ENCODE assay signal across 12 cellular contexts in genomic region chr2:222862915-222863544, GRCh38. TPM values are rescaled to one million over a fixed set of nuclear protein-coding genes. Genes with fewer than 3 reads are reported as not detected.
DNase-seq lines count a peak whose midpoint lies in the region; ATAC-seq and TF ChIP-seq lines count a peak whose summit lies in the region.
"Had no signal": no experiment of that assay in that cellular context is flagged by ENCODE, and none has a peak within 500 bp of the region (broad histone marks: within the 10 kb centered on the region; RNA-seq: fewer than 3 reads in every experiment).

No MANE protein-coding gene starts in this region.

- peaks cover 28% of the 10 kb centered on the region for H3K4me1 ChIP-seq in HAP-1
- peaks cover 63% of the 10 kb centered on the region for H3K4me1 ChIP-seq in psoas muscle

- no peaks in the 10 kb centered on the region for H3K36me3 ChIP-seq in HAP-1 (replicated peaks)
- H3K36me3 ChIP-seq in psoas muscle (ENCODE audit: insufficient read depth in 1 of 2, low read depth in 1 of 2): no peaks in the 10 kb centered on the region
- H3K36me3 ChIP-seq: left lung had no signal

- peak overlapping the region; percentile 99 for H3K27ac ChIP-seq in psoas muscle

- H3K4me1 Mint-ChIP-seq in stimulated activated naive B cell treated with anti-CD40 and anti-IgM and Interleukin-4, amounts not matched to agents 10 μg/mL and 1 μg/mL and 100 μg/mL, for 72 hours: peaks cover 8 to 19% of the 10 kb centered on the region in 2 donors

- in situ Hi-C loops in HAP-1 (cut with MboI; ENCODE audit: low sequenced_read_pairs): no loop called here

- intact Hi-C loops in psoas muscle (cut with DNase I): loop anchor here (1.0 to 5.0 kb wide), 4 partner anchors 39 to 173 kb away; no protein-coding TSS in a partner anchor

- no peaks in the 10 kb centered on the region for H3K9me3 ChIP-seq in HAP-1
- H3K9me3 ChIP-seq in psoas muscle: no peaks in the 10 kb centered on the region
- H3K9me3 ChIP-seq: left lung had no signal

- DNase-seq in HAP-1 (ENCODE audit: low spot score in 2 of 2) (peak; percentile 10 to 89), RPMI7951 (ENCODE audit: low read depth) (peak; percentile 42), fibroblast of gingiva (ENCODE audit: low read depth) (peak; percentile 61), psoas muscle (no peak), hypothalamus (lab: John Stamatoyannopoulos, UW) (no peak), T-helper 9 cell (no peak)
- DNase-seq in stimulated activated naive B cell treated with anti-CD40 and anti-IgM and Interleukin-4, amounts not matched to agents 10 μg/mL and 1 μg/mL and 100 μg/mL, for 72 hours: no peak
- DNase-seq: activated T-cell treated with anti-CD3 and anti-CD28 coated beads for 4 hours; left lung; stimulated activated naive CD4-positive, alpha-beta T cell treated with Interleukin-2 at 50 U/mL for 16 hours; T-helper 1 cell had no signal

- no peak for TF ChIP-seq CTCF in psoas muscle (IDR thresholded peaks at IDR 0.05)

- no peaks in the 10 kb centered on the region for H3K27me3 Mint-ChIP-seq in stimulated activated naive B cell treated with anti-CD40 and anti-IgM and Interleukin-4, amounts not matched to agents 10 μg/mL and 1 μg/mL and 100 μg/mL, for 72 hours

- no peaks in the 10 kb centered on the region for H3K9me3 Mint-ChIP-seq in stimulated activated naive B cell treated with anti-CD40 and anti-IgM and Interleukin-4, amounts not matched to agents 10 μg/mL and 1 μg/mL and 100 μg/mL, for 72 hours

- peaks cover 2% of the 10 kb centered on the region; the same call in 1 of the 2 replicates for H3K27me3 ChIP-seq in HAP-1 (ENCODE audit: low read depth)
- H3K27me3 ChIP-seq in psoas muscle (ENCODE audit: insufficient read depth in 3 of 3, low read length in 2 of 3): no peaks in the 10 kb centered on the region
- H3K27me3 ChIP-seq: left lung had no signal

- 29 to 51% (median 35%) methylated on average over 6 of the region's 6 CpGs for WGBS in psoas muscle, 3 donors

- H3K36me3 Mint-ChIP-seq in stimulated activated naive B cell treated with anti-CD40 and anti-IgM and Interleukin-4, amounts not matched to agents 10 μg/mL and 1 μg/mL and 100 μg/mL, for 72 hours: peaks cover 0 to 3% of the 10 kb centered on the region in 2 donors

- no peak overlapping the region for H3K4me3 ChIP-seq in HAP-1
- peak overlapping the region; percentile 99 for H3K4me3 ChIP-seq in psoas muscle

- ATAC-seq in psoas muscle (no peak), HG03342 (IDR thresholded peaks at IDR 0.05; ENCODE audit: unreplicated experiment) (no peak)
- no peak for ATAC-seq in stimulated activated naive B cell treated with anti-CD40 and anti-IgM and Interleukin-4, amounts not matched to agents 10 μg/mL and 1 μg/mL and 100 μg/mL, for 72 hours (replicated peaks)

- no peak overlapping the region for H3K27ac Mint-ChIP-seq in stimulated activated naive B cell treated with anti-CD40 and anti-IgM and Interleukin-4, amounts not matched to agents 10 μg/mL and 1 μg/mL and 100 μg/mL, for 72 hours

- H3K4me3 Mint-ChIP-seq in stimulated activated naive B cell treated with anti-CD40 and anti-IgM and Interleukin-4, amounts not matched to agents 10 μg/mL and 1 μg/mL and 100 μg/mL, for 72 hours: no peak overlapping the region

RNA-seq across cellular contexts. Expression of gene ACSL3, which starts 2.2 kb away (rescaled TPM):
- 168 and 183 TPM in 2 replicates for total RNA-seq in RPMI7951 (2014; rRNA removed; shearing (Covaris generic))
- 100 to 1,000 TPM in 1 of 4 donors, 10 to 100 TPM in 3; 25.3 to 136 (median 46.4) TPM for total RNA-seq in psoas muscle
- 10 to 100 TPM; 13.5 to 33.4 (median 21.9) TPM for polyA plus RNA-seq in psoas muscle

Comparison
In these comparisons a context has a peak if more than half of its experiments do, and no peak if none do; other contexts are left out.
1. DNase-seq: peak in HAP-1 (2 of 2), RPMI7951 (single experiment) and fibroblast of gingiva (single experiment); none in psoas muscle (0 of 2), hypothalamus (0 of 51), stimulated activated naive B cell treated with anti-CD40 and anti-IgM and Interleukin-4, amounts not matched to agents 10 μg/mL and 1 μg/mL and 100 μg/mL, for 72 hours (single experiment) and T-helper 9 cell (single experiment).